In genomic region chr15:82540055-82540983, GRCh38 we compare ENCODE assay signal across 8 cellular contexts. TPM values are rescaled to one million over a fixed set of nuclear protein-coding genes. Genes with fewer than 3 reads are reported as not detected.
A peak's percentile ranks its signal among the peaks of the same experiment; 100 is the strongest.
DNase-seq lines count a peak whose midpoint lies in the region; ATAC-seq, FAIRE-seq and TF ChIP-seq lines count a peak whose summit lies in the region.

RPS17 (minus strand) TSS chr15:82540457; CDS start chr15:82540428, 29 bp downstream.

- peak; percentile 99 for TF ChIP-seq POLR2A in endothelial cell of umbilical vein (IDR thresholded peaks at IDR 0.05; ENCODE audit: low read depth, low read length)

- peak within 1 kb of the TSS; percentile 99 for H3K4me3 ChIP-seq in BLaER1
- H3K4me3 ChIP-seq in endothelial cell of umbilical vein (replicated peaks in 1 of 3; ENCODE audit: insufficient read depth in 1 of 3, low read depth in 1 of 3, low read length in 3 of 3): peak within 1 kb of the TSS; percentile 73 to 87 (median 86)
- H3K4me3 ChIP-seq in mucosa of stomach (ENCODE audit: low read length): peak within 1 kb of the TSS; percentile 86

- H3K36me3 ChIP-seq in BLaER1: peaks cover 36% of the 10 kb centered on the region
- H3K36me3 ChIP-seq in endothelial cell of umbilical vein (ENCODE audit: control insufficient read depth in 2 of 2, extremely low read depth in 1 of 2, insufficient read depth in 2 of 2, low read length in 2 of 2): peaks cover 26 to 27% of the 10 kb centered on the region in 2 experiments
- H3K36me3 ChIP-seq in mucosa of stomach (ENCODE audit: control insufficient read depth, insufficient read depth, low read length): peaks cover 22% of the 10 kb centered on the region

- H3K36me3 Mint-ChIP-seq in activated CD8-positive, alpha-beta T cell treated with anti-CD3 and anti-CD28 coated beads, Interleukin-2, amount 10 ng/mL, durations not matched to agents 7 days and 5 days (ENCODE audit: low read depth): peaks cover 53% of the 10 kb centered on the region

- H3K4me2 ChIP-seq in BLaER1 (peak within 1 kb of the TSS; percentile 96), endothelial cell of umbilical vein (ENCODE audit: insufficient read depth, low read length) (peak within 1 kb of the TSS; percentile 90)

- intact Hi-C loops in endothelial cell of umbilical vein (cut with micrococcal nuclease): loop anchor here (2.0 to 5.0 kb wide), 6 partner anchors 212 to 667 kb away; partner anchors contain the start of genes C15orf40, HDGFL3 and RAMAC

- no peaks in the 10 kb centered on the region for H3K27me3 Mint-ChIP-seq in activated CD8-positive, alpha-beta T cell treated with anti-CD3 and anti-CD28 coated beads, Interleukin-2, amount 10 ng/mL, durations not matched to agents 7 days and 5 days (ENCODE audit: low read depth)

- no peaks in the 10 kb centered on the region for H3K9me1 ChIP-seq in endothelial cell of umbilical vein (replicated peaks; ENCODE audit: control insufficient read depth, extremely low read depth, insufficient read depth, low read length)

- POLR2A ChIA-PET in activated CD8-positive, alpha-beta T cell treated with anti-CD3 and anti-CD28 coated beads, Interleukin-2, amount 10 ng/mL, durations not matched to agents 7 days and 5 days (lab: Charles Lee): interaction anchor here (0.6 to 3.7 kb wide), 18 partner anchors 9 to 527 kb away, joined by 3 to 31 read pairs (median 4); partner anchors contain the start of genes BTBD1, C15orf40, EFL1 and RAMAC
- POLR2A ChIA-PET in endothelial cell of umbilical vein (lab: Charles Lee): interaction anchor here (0.8 to 2.2 kb wide), 6 partner anchors 9 to 495 kb away, joined by 3 to 16 read pairs (median 4); partner anchors contain the start of gene MEX3B

- CTCF ChIA-PET in activated CD8-positive, alpha-beta T cell treated with anti-CD3 and anti-CD28 coated beads, Interleukin-2, amount 10 ng/mL, durations not matched to agents 7 days and 5 days (lab: Charles Lee): interaction anchor here (1.0 to 6.1 kb wide), 9 partner anchors 9 to 1275 kb away, joined by 3 to 57 read pairs (median 4); partner anchors contain the start of gene RAMAC
- CTCF ChIA-PET in endothelial cell of umbilical vein (lab: Charles Lee): interaction anchor here (0.6 to 2.5 kb wide), 9 partner anchors 9 to 902 kb away, joined by 3 to 28 read pairs (median 5); partner anchors contain the start of gene C15orf40

- H3K9me3 Mint-ChIP-seq in activated CD8-positive, alpha-beta T cell treated with anti-CD3 and anti-CD28 coated beads, Interleukin-2, amount 10 ng/mL, durations not matched to agents 7 days and 5 days (ENCODE audit: insufficient read depth): no peaks in the 10 kb centered on the region

- peak within 1 kb of the TSS; percentile 97 for H3K27ac Mint-ChIP-seq in activated CD8-positive, alpha-beta T cell treated with anti-CD3 and anti-CD28 coated beads, Interleukin-2, amount 10 ng/mL, durations not matched to agents 7 days and 5 days

- peak within 1 kb of the TSS; percentile 97 for H3K4me3 Mint-ChIP-seq in activated CD8-positive, alpha-beta T cell treated with anti-CD3 and anti-CD28 coated beads, Interleukin-2, amount 10 ng/mL, durations not matched to agents 7 days and 5 days

- peaks cover 45% of the 10 kb centered on the region for H3K4me1 Mint-ChIP-seq in activated CD8-positive, alpha-beta T cell treated with anti-CD3 and anti-CD28 coated beads, Interleukin-2, amount 10 ng/mL, durations not matched to agents 7 days and 5 days (ENCODE audit: low read depth)

- H3K27me3 ChIP-seq in BLaER1 (no peaks in the 10 kb centered on the region), endothelial cell of umbilical vein (ENCODE audit: control insufficient read depth in 2 of 2, insufficient read depth in 2 of 2, low read length in 2 of 2) (peaks cover 4 to 11% of the 10 kb centered on the region in 2 experiments), mucosa of stomach (ENCODE audit: control insufficient read depth, insufficient read depth, low read length) (peaks cover 4% of the 10 kb centered on the region)

- H4K20me1 ChIP-seq in BLaER1: peaks cover 49% of the 10 kb centered on the region
- H4K20me1 ChIP-seq in endothelial cell of umbilical vein (replicated peaks; ENCODE audit: control insufficient read depth, extremely low read depth, insufficient read depth, low read length): peaks cover 3% of the 10 kb centered on the region

- no peaks in the 10 kb centered on the region for H3K9me3 ChIP-seq in BLaER1
- H3K9me3 ChIP-seq in endothelial cell of umbilical vein (replicated peaks; ENCODE audit: control insufficient read depth, insufficient read depth, low read length): no peaks in the 10 kb centered on the region
- H3K9me3 ChIP-seq in mucosa of stomach (ENCODE audit: control insufficient read depth, low read length): no peaks in the 10 kb centered on the region

- ATAC-seq in GM19467 (IDR thresholded peaks at IDR 0.05; ENCODE audit: unreplicated experiment): peak; percentile 95
- peak; percentile 96 for ATAC-seq in activated CD8-positive, alpha-beta T cell treated with anti-CD3 and anti-CD28 coated beads, Interleukin-2, amount 10 ng/mL, durations not matched to agents 7 days and 5 days

- no peak for FAIRE-seq in endothelial cell of umbilical vein (lab: Jason Lieb, UNC)

- H3K4me1 ChIP-seq in BLaER1 (peaks cover 41% of the 10 kb centered on the region), endothelial cell of umbilical vein (ENCODE audit: control insufficient read depth, extremely low read depth, insufficient read depth, low read length) (peaks cover 17% of the 10 kb centered on the region), mucosa of stomach (ENCODE audit: control insufficient read depth, insufficient read depth, low read length) (peaks cover 11% of the 10 kb centered on the region)

- TF ChIP-seq CTCF in endothelial cell of umbilical vein (IDR thresholded peaks at IDR 0.05; ENCODE audit: extremely low read depth in 1 of 2, insufficient read depth in 1 of 2, low read depth in 1 of 2, low read length in 2 of 2): peak; percentile 100

- dilution Hi-C loops in endothelial cell of umbilical vein (cut with MboI; ENCODE audit: extremely low pct_ligation_motif_present, low sequenced_read_pairs): no loop called here

- H3K9ac ChIP-seq in BLaER1 (peak within 1 kb of the TSS; percentile 100), endothelial cell of umbilical vein (replicated peaks; ENCODE audit: extremely low read depth, insufficient read depth, low read length) (peak within 1 kb of the TSS; percentile 94), mucosa of stomach (ENCODE audit: low read length) (peak within 1 kb of the TSS; percentile 83)

- H2AFZ ChIP-seq in endothelial cell of umbilical vein (ENCODE audit: low read depth, low read length): peak within 1 kb of the TSS; percentile 82

- H3K27ac ChIP-seq in BLaER1 (peak within 1 kb of the TSS; percentile 99), endothelial cell of umbilical vein (ENCODE audit: insufficient read depth, low read depth, low read length) (peak within 1 kb of the TSS; percentile 56)

- BruUV-seq in endothelial cell of umbilical vein (replicated peaks; lab: Mats Ljungman, UMichigan): TSS peak; percentile 63

- H3K79me2 ChIP-seq in endothelial cell of umbilical vein (ENCODE audit: control insufficient read depth, insufficient read depth, low read length): peaks cover 42% of the 10 kb centered on the region

- DNase-seq in HS-5 (ENCODE audit: low read depth) (peak; percentile 74), endothelial cell of umbilical vein (ENCODE audit: low read depth, low spot score) (peak; percentile 94), hippocampal formation (lab: John Stamatoyannopoulos, UW) (no peak)
- peak; percentile 98 for DNase-seq in activated CD8-positive, alpha-beta T cell treated with anti-CD3 and anti-CD28 coated beads, Interleukin-2, amount 10 ng/mL, durations not matched to agents 7 days and 5 days
- DNase-seq in stimulated activated CD8-positive, alpha-beta memory T cell treated with anti-CD3 and anti-CD28 coated beads, Interleukin-7, amount 100 ng/mL, for 24 hours (ENCODE audit: low read depth): peak; percentile 95

TF ChIP-seq in endothelial cell of umbilical vein, 7 proteins besides CTCF, POLR2A, EP300 and RAD21:
- TF ChIP-seq EZH2 (IDR thresholded peaks at IDR 0.05; ENCODE audit: borderline replicate concordance, low read depth, low read length, severe bottlenecking) (no peak), MAX (IDR thresholded peaks at IDR 0.05; ENCODE audit: insufficient read depth, insufficient read length) (peak; percentile 15), POLR2AphosphoS5 (IDR thresholded peaks at IDR 0.05; ENCODE audit: insufficient read depth, low read depth, low read length) (peak; percentile 99), GATA2 (IDR thresholded peaks at IDR 0.05; ENCODE audit: insufficient read depth, insufficient read length, low read depth, low read length) (no peak), FOS (IDR thresholded peaks at IDR 0.05; ENCODE audit: borderline replicate concordance, insufficient read depth, low read length) (no peak), JUN (IDR thresholded peaks at IDR 0.05; ENCODE audit: borderline replicate concordance, insufficient read depth, insufficient read length, low read depth) (no peak)

RNA-seq across cellular contexts. Expression of gene RPS17, which starts in this region (rescaled TPM):
- 1,000 to 10,000 TPM; 1,755 to 1,800 TPM for total RNA-seq in activated CD8-positive, alpha-beta T cell treated with anti-CD3 and anti-CD28 coated beads, Interleukin-2, amount 10 ng/mL, durations not matched to agents 7 days and 5 days
- 1,599 and 1,690 TPM in 2 replicates for total RNA-seq in endothelial cell of umbilical vein
- polyA plus RNA-seq in endothelial cell of umbilical vein: 2,963 and 4,382 TPM in 2 replicates
- polyA plus RNA-seq in endothelial cell of umbilical vein (2011; cell fraction: cytosol; rRNA removed): 5,669 and 6,878 TPM in 2 replicates
- 1,034 and 1,394 TPM in 2 replicates for polyA plus RNA-seq in endothelial cell of umbilical vein (2011; cell fraction: nucleus; rRNA removed)
- 3,423 and 3,618 TPM in 2 replicates for polyA plus RNA-seq in endothelial cell of umbilical vein (2012)
- 731 and 879 TPM in 2 replicates for polyA minus RNA-seq in endothelial cell of umbilical vein
- polyA minus RNA-seq in endothelial cell of umbilical vein (2011; cell fraction: cytosol; rRNA and poly(A)+ RNA removed): 991 TPM
- polyA minus RNA-seq in endothelial cell of umbilical vein (2011; cell fraction: nucleus; rRNA and poly(A)+ RNA removed): 155 and 219 TPM in 2 replicates

Comparison
In these comparisons a context has a peak if more than half of its experiments do, and no peak if none do; other contexts are left out.
1. DNase-seq: peak in HS-5 (single experiment), activated CD8-positive, alpha-beta T cell treated with anti-CD3 and anti-CD28 coated beads, Interleukin-2, amount 10 ng/mL, durations not matched to agents 7 days and 5 days (single experiment), endothelial cell of umbilical vein (single experiment) and stimulated activated CD8-positive, alpha-beta memory T cell treated with anti-CD3 and anti-CD28 coated beads, Interleukin-7, amount 100 ng/mL, for 24 hours (single experiment); none in hippocampal formation (0 of 2).
2. Peak in every context shown above with its lines, with median percentiles within 50 percentile points of each other: H3K4me3 ChIP-seq and H3K9ac ChIP-seq.